ENCODE assay signal across 12 cellular contexts in the genomic region with DNA sequence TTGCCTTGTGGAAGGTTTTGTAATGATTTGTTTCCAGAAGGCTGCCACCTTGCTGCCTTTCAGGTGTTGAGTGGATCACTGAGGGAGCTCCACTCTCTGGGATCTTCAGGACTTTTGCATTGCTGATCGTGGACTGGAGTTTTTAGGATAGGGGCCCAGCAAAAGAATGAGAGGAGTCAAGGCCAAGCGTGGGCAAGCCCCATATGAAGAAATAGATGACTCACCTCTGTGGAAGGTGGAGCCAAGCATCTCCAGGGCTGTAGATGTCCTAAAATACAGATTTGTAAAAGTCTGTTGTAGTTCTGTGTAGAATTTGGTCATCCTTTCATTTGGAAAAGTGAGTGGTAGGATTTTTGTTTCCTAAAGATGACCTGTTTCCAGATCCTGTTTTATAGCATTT.
DNase-seq lines count a peak whose midpoint lies in the region; ATAC-seq and TF ChIP-seq lines count a peak whose summit lies in the region.
"Had no signal": no experiment of that assay in that cellular context is flagged by ENCODE, and none has a peak within 500 bp of the region (broad histone marks: within the 10 kb centered on the region; RNA-seq: fewer than 3 reads in every experiment).

No MANE protein-coding gene starts in this region.

- DNase-seq in MCF 10A (ENCODE audit: unreplicated experiment) = peak; percentile 86
- no peak for DNase-seq in breast epithelium (ENCODE audit: low spot score in 2 of 2)
- DNase-seq in RWPE2 (ENCODE audit: low spot score) = no peak
- DNase-seq in fibroblast of pulmonary artery (ENCODE audit: low read depth) = peak; percentile 82
- no peak for DNase-seq in NCI-H1092 treated with DMSO at 0.1 percent for 48 hours (lab: John Stamatoyannopoulos, UW)
- DNase-seq: activated T-cell treated with anti-CD3 and anti-CD28 coated beads, Interleukin-2, amount 50 U/mL, for 4 hours; naive thymus-derived CD8-positive, alpha-beta T cell; NCI-H446 had no signal

- ATAC-seq in RWPE2 (ENCODE audit: low read depth) = peak; percentile 99
- ATAC-seq in HG03520 (IDR thresholded peaks at IDR 0.05; ENCODE audit: unreplicated experiment) = no peak
- ATAC-seq in HG02678 (IDR thresholded peaks at IDR 0.05; ENCODE audit: unreplicated experiment) = no peak
- ATAC-seq in HG03378 (IDR thresholded peaks at IDR 0.05; ENCODE audit: unreplicated experiment) = no peak
- ATAC-seq: activated T-cell treated with anti-CD3 and anti-CD28 coated beads, Interleukin-2, amount 50 U/mL, for 4 hours; naive thymus-derived CD8-positive, alpha-beta T cell had no signal

- TF ChIP-seq POLR2A in breast epithelium (IDR thresholded peaks at IDR 0.05) = no peak

- POLR2A ChIA-PET in MCF 10A (lab: Yijun Ruan, JAX) = interaction anchor here (0.9 to 1.0 kb wide), 4 partner anchors 9 to 161 kb away, joined by 3 to 7 read pairs (median 5); no protein-coding TSS in a partner anchor

- H3K4me3 Mint-ChIP-seq in MCF 10A (ENCODE audit: unreplicated experiment) = no peak overlapping the region
- H3K4me3 Mint-ChIP-seq: activated T-cell treated with anti-CD3 and anti-CD28 coated beads, Interleukin-2, amount 50 U/mL, for 4 hours; naive thymus-derived CD8-positive, alpha-beta T cell had no signal

- intact Hi-C loops in MCF 10A (cut with micrococcal nuclease) (no loop called here), breast epithelium (cut with DNase I; ENCODE audit: low total_unique reads) (no loop called here)

- H3K9me3 ChIP-seq in breast epithelium (no peaks in the 10 kb centered on the region), RWPE2 (ENCODE audit: severe bottlenecking) (peaks cover 3% of the 10 kb centered on the region)

- no peaks in the 10 kb centered on the region for H3K9me3 Mint-ChIP-seq in MCF 10A (ENCODE audit: unreplicated experiment)

- no TSS peak for BruUV-seq in MCF 10A (replicated peaks; lab: Mats Ljungman, UMichigan)

- H3K36me3 ChIP-seq in breast epithelium (no peaks in the 10 kb centered on the region), RWPE2 (ENCODE audit: low read depth) (peaks cover 24% of the 10 kb centered on the region)
- H3K36me3 ChIP-seq: cardiac muscle cell had no signal

- H3K4me1 ChIP-seq in breast epithelium (no peaks in the 10 kb centered on the region), RWPE2 (ENCODE audit: insufficient read depth, poor library complexity, severe bottlenecking) (peaks cover 20% of the 10 kb centered on the region)

- peaks cover 18% of the 10 kb centered on the region for H3K4me1 Mint-ChIP-seq in MCF 10A (ENCODE audit: insufficient read depth, unreplicated experiment)

- peak overlapping the region; percentile 69 for H3K27ac Mint-ChIP-seq in MCF 10A (ENCODE audit: low read depth, unreplicated experiment)
- H3K27ac Mint-ChIP-seq: naive thymus-derived CD8-positive, alpha-beta T cell had no signal

- H3K4me3 ChIP-seq in breast epithelium (no peak overlapping the region), RWPE2 (ENCODE audit: severe bottlenecking) (no peak overlapping the region), fibroblast of pulmonary artery (replicated peaks; ENCODE audit: low read depth, low read length) (no peak overlapping the region)
- H3K4me3 ChIP-seq: cardiac muscle cell had no signal

- no peak overlapping the region for H3K27ac ChIP-seq in breast epithelium
- H3K27ac ChIP-seq in RWPE2 (ENCODE audit: poor library complexity, severe bottlenecking) = peak overlapping the region; percentile 44
- H3K27ac ChIP-seq: cardiac muscle cell had no signal

- H3K27me3 Mint-ChIP-seq in MCF 10A (ENCODE audit: insufficient read depth, unreplicated experiment) = no peaks in the 10 kb centered on the region
- H3K27me3 Mint-ChIP-seq: naive thymus-derived CD8-positive, alpha-beta T cell had no signal

- peaks cover 24% of the 10 kb centered on the region for H3K36me3 Mint-ChIP-seq in MCF 10A (ENCODE audit: insufficient read depth, unreplicated experiment)

- CTCF ChIA-PET in MCF 10A (lab: Yijun Ruan, JAX) = interaction anchor here (0.5 to 3.6 kb wide), 6 partner anchors 11 to 273 kb away, joined by 3 to 17 read pairs (median 4); a partner anchor contains a TSS

- no peak for TF ChIP-seq CTCF in MCF 10A (IDR thresholded peaks at IDR 0.05; ENCODE audit: unreplicated experiment)
- TF ChIP-seq CTCF in breast epithelium (IDR thresholded peaks at IDR 0.05) = no peak
- no peak for TF ChIP-seq CTCF in RWPE2 (IDR thresholded peaks at IDR 0.05; ENCODE audit: poor library complexity, severe bottlenecking)
- no peak for TF ChIP-seq CTCF in fibroblast of pulmonary artery (IDR thresholded peaks at IDR 0.05; ENCODE audit: low read length, missing control alignments)

- H3K27me3 ChIP-seq in breast epithelium (no peaks in the 10 kb centered on the region), RWPE2 (ENCODE audit: insufficient read depth, poor library complexity, severe bottlenecking) (no peaks in the 10 kb centered on the region)
- H3K27me3 ChIP-seq: cardiac muscle cell had no signal

Comparison
In these comparisons a context has a peak if more than half of its experiments do, and no peak if none do; other contexts are left out.
1. DNase-seq: peak in MCF 10A (single experiment) and fibroblast of pulmonary artery (single experiment); none in breast epithelium (0 of 2), RWPE2 (single experiment) and NCI-H1092 treated with DMSO at 0.1 percent for 48 hours (single experiment).